Comparison of ENCODE assay signal across 17 cellular contexts in the genomic region with DNA sequence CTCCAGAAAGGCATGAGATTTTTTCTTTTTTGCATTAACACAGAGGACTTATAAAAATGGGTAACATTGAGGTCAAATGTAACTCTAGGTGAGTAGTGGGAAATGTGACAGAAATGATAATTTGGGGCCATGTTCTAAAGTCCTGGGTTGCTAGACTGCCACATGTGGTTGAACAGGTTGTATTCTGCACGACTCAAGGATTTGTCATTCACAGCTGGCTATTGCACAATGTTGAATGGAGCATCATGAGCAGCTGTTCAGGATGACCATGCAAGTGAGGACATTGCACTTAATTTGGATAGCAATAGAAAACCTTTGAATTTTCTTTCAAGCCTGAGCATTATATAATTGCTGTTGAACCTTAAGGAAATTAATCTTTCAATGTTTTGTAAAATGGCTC.
DNase-seq lines count a peak whose midpoint lies in the region; ATAC-seq and TF ChIP-seq lines count a peak whose summit lies in the region.
"Had no signal": no experiment of that assay in that cellular context is flagged by ENCODE, and none has a peak within 500 bp of the region (broad histone marks: within the 10 kb centered on the region; RNA-seq: fewer than 3 reads in every experiment).

No MANE protein-coding gene starts in this region.

- H3K27me3 Mint-ChIP-seq in activated naive CD8-positive, alpha-beta T cell treated with anti-CD3 and anti-CD28 coated beads for 36 hours = no peaks in the 10 kb centered on the region
- H3K27me3 Mint-ChIP-seq: B cell; IgD-negative memory B cell; progenitor cell of endocrine pancreas; stimulated activated memory B cell treated with anti-CD40 and anti-IgM and Interleukin-4, amounts not matched to agents 10 μg/mL and 1 μg/mL and 100 μg/mL, for 72 hours had no signal

- H3K4me3 ChIP-seq in foreskin fibroblast (ENCODE audit: low read depth in 1 of 2, low read length in 2 of 2) (no peak overlapping the region), osteoblast (ENCODE audit: insufficient read depth, low read length) (no peak overlapping the region)
- H3K4me3 ChIP-seq: mucosa of descending colon had no signal

- H3K4me2 ChIP-seq in osteoblast (ENCODE audit: insufficient read depth, low read length) = no peak overlapping the region

- DNase-seq in AG08395 (ENCODE audit: low spot score) (peak; percentile 27), HCEC 1CT (peak; percentile 85), SK-MEL-5 (ENCODE audit: low read depth, low spot score) (peak; percentile 6), foreskin fibroblast (peak; percentile 81 to 92), osteoblast (ENCODE audit: insufficient read length, low spot score, missing footprints) (no peak), T-helper 9 cell (no peak)
- no peak for DNase-seq in activated naive CD8-positive, alpha-beta T cell treated with anti-CD3 and anti-CD28 coated beads for 36 hours
- DNase-seq: activated CD4-positive, alpha-beta T cell treated with anti-CD3 and anti-CD28 coated beads, Interleukin-2, amount 50 U/mL, for 48 hours; activated gamma-delta T cell; mucosa of descending colon; NCI-H187 treated with DMSO at 0.1 percent for 48 hours; stimulated activated CD4-positive, alpha-beta T cell treated with anti-CD3 and anti-CD28 coated beads, Interleukin-2, amount 100 ng/mL, for 48 hours had no signal

- no peaks in the 10 kb centered on the region for H3K36me3 ChIP-seq in osteoblast (ENCODE audit: insufficient read depth, low read length)

- H2AFZ ChIP-seq in osteoblast (ENCODE audit: low read length) = no peak overlapping the region

- no peak overlapping the region for H3K27ac Mint-ChIP-seq in activated naive CD8-positive, alpha-beta T cell treated with anti-CD3 and anti-CD28 coated beads for 36 hours
- H3K27ac Mint-ChIP-seq: B cell; IgD-negative memory B cell; progenitor cell of endocrine pancreas; stimulated activated memory B cell treated with anti-CD40 and anti-IgM and Interleukin-4, amounts not matched to agents 10 μg/mL and 1 μg/mL and 100 μg/mL, for 72 hours had no signal

- H3K4me3 Mint-ChIP-seq in activated naive CD8-positive, alpha-beta T cell treated with anti-CD3 and anti-CD28 coated beads for 36 hours = no peak overlapping the region
- H3K4me3 Mint-ChIP-seq: B cell; IgD-negative memory B cell; stimulated activated memory B cell treated with anti-CD40 and anti-IgM and Interleukin-4, amounts not matched to agents 10 μg/mL and 1 μg/mL and 100 μg/mL, for 72 hours had no signal

- peaks cover 16% of the 10 kb centered on the region for H3K4me1 ChIP-seq in osteoblast (ENCODE audit: insufficient read depth, low read length)

- TF ChIP-seq CTCF in foreskin fibroblast (IDR thresholded peaks at IDR 0.05; ENCODE audit: low read depth, low read length) (no peak), osteoblast (IDR thresholded peaks at IDR 0.05; ENCODE audit: extremely low read depth, low read depth, low read length) (no peak)

- in situ Hi-C loops in SK-MEL-5 (cut with HindIII; ENCODE audit: low pct_unique_long_range_greater_than_20kb, low sequenced_read_pairs) = no loop called here

- no peak for ATAC-seq in HG02970 (IDR thresholded peaks at IDR 0.05; ENCODE audit: low FRiP score, unreplicated experiment)
- ATAC-seq: mucosa of descending colon; stimulated activated memory B cell treated with anti-CD40 and anti-IgM and Interleukin-4, amounts not matched to agents 10 μg/mL and 1 μg/mL and 100 μg/mL, for 72 hours had no signal

- H3K79me2 ChIP-seq in osteoblast (ENCODE audit: insufficient read depth, low read length) = no peaks in the 10 kb centered on the region

- H4K20me1 ChIP-seq in osteoblast (ENCODE audit: insufficient read depth, low read length) = no peaks in the 10 kb centered on the region

- H3K4me1 Mint-ChIP-seq in activated naive CD8-positive, alpha-beta T cell treated with anti-CD3 and anti-CD28 coated beads for 36 hours = no peaks in the 10 kb centered on the region
- H3K4me1 Mint-ChIP-seq: B cell; IgD-negative memory B cell; stimulated activated memory B cell treated with anti-CD40 and anti-IgM and Interleukin-4, amounts not matched to agents 10 μg/mL and 1 μg/mL and 100 μg/mL, for 72 hours had no signal

- H3K27ac ChIP-seq in osteoblast (ENCODE audit: low read depth, low read length) = no peak overlapping the region

- H3K9me3 ChIP-seq in osteoblast (ENCODE audit: low read depth, low read length) = no peaks in the 10 kb centered on the region
- H3K9me3 ChIP-seq: mucosa of descending colon had no signal

- no peaks in the 10 kb centered on the region for H3K27me3 ChIP-seq in osteoblast (ENCODE audit: insufficient read depth, low read length)

- no peaks in the 10 kb centered on the region for H3K9me3 Mint-ChIP-seq in activated naive CD8-positive, alpha-beta T cell treated with anti-CD3 and anti-CD28 coated beads for 36 hours

- H3K36me3 Mint-ChIP-seq in activated naive CD8-positive, alpha-beta T cell treated with anti-CD3 and anti-CD28 coated beads for 36 hours = no peaks in the 10 kb centered on the region
- H3K36me3 Mint-ChIP-seq: IgD-negative memory B cell; stimulated activated memory B cell treated with anti-CD40 and anti-IgM and Interleukin-4, amounts not matched to agents 10 μg/mL and 1 μg/mL and 100 μg/mL, for 72 hours had no signal

Comparison
In these comparisons a context has a peak if more than half of its experiments do, and no peak if none do; other contexts are left out.
1. DNase-seq: peak in AG08395 (single experiment), HCEC 1CT (single experiment), SK-MEL-5 (single experiment) and foreskin fibroblast (2 of 2); none in osteoblast (single experiment), activated naive CD8-positive, alpha-beta T cell treated with anti-CD3 and anti-CD28 coated beads for 36 hours (single experiment) and T-helper 9 cell (single experiment).